ENCODE assay signal across 14 cellular contexts in the genomic region with DNA sequence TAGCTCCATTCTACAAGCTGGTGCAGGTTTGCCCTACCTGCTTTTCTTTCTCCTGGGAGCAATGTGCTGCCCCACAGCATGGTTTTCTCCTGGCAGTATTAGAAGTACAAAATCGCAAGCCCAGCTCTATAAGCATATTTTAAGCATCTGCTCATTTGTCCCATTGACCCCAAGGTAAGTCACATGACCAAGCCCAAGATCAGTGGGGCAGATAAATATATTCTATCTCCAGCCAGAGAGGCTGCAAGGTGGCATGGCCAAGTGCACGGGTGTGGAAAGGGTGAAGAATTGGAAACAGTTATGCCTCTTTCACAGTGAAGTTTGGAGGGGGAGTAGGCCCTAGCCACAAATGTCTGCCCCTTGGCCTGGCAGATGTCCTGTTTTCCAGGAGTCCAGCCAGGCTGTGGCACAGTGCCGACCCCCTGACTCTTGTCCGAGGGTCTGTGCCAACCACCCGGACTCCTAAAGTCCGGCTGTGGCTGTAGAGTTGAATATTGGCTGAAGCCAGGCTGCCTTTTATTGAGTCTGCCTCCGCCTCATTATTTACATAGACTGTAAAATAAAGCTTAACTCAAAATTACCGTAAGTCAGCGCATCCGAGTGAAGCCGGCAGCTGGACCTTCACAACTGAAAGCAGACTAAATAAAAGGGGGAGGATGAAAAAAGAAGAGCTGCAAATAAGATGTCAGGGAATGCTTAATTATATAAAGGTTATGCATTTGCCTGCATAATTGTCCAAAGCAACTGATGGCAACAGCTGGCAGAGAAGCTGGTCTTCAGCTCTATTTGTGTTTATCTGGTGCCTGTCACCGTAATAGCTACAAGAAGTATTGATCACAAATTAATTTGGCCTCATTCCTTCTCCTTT.
DNase-seq lines count a peak whose midpoint lies in the region; ATAC-seq and TF ChIP-seq lines count a peak whose summit lies in the region.
"Had no signal": no experiment of that assay in that cellular context is flagged by ENCODE, and none has a peak within 500 bp of the region (broad histone marks: within the 10 kb centered on the region; RNA-seq: fewer than 3 reads in every experiment).

No MANE protein-coding gene starts in this region.

- H3K4me3 Mint-ChIP-seq in mesothelial cell of epicardium = no peak overlapping the region
- H3K4me3 Mint-ChIP-seq: activated T-helper 1 cell treated with anti-CD3 and anti-CD28 coated beads, Interleukin-12 subunit alpha, Interleukin-12 subunit beta, Interleukin-2, Interleukin-4 antibody, amounts not matched to agents 30 ng/mL and 10 ng/mL and 1 ng/mL, durations not matched to agents 14 hours and 24 hours and 36 hours; CD8-positive, alpha-beta T cell had no signal

- peaks cover 24% of the 10 kb centered on the region for H3K4me1 ChIP-seq in skeletal muscle satellite cell (ENCODE audit: control insufficient read depth, insufficient read depth, low read length)

- DNase-seq in NCI-H146 treated with DMSO at 0.1 percent for 48 hours (lab: John Stamatoyannopoulos, UW; ENCODE audit: unreplicated experiment) (peak; percentile 37), kidney tubule cell (ENCODE audit: low spot score) (peak; percentile 47), RKO (ENCODE audit: low spot score) (no peak), Kasumi-1 (lab: John Stamatoyannopoulos, UW) (no peak), mesothelial cell of epicardium (ENCODE audit: low spot score in 2 of 2, unreplicated experiment in 2 of 2) (no peak)
- DNase-seq: activated CD4-positive, alpha-beta T cell treated with anti-CD3 and anti-CD28 coated beads, Interleukin-2, amount 50 U/mL, for 48 hours; CD8-positive, alpha-beta T cell; islet precursor cell; NCI-H82 had no signal

- no peaks in the 10 kb centered on the region for H3K9me3 Mint-ChIP-seq in mesothelial cell of epicardium
- H3K9me3 Mint-ChIP-seq: activated T-helper 1 cell treated with anti-CD3 and anti-CD28 coated beads, Interleukin-12 subunit alpha, Interleukin-12 subunit beta, Interleukin-2, Interleukin-4 antibody, amounts not matched to agents 30 ng/mL and 10 ng/mL and 1 ng/mL, durations not matched to agents 14 hours and 24 hours and 36 hours; CD8-positive, alpha-beta T cell had no signal

- H3K27me3 ChIP-seq in skeletal muscle satellite cell (ENCODE audit: control insufficient read depth, insufficient read depth, low read length) = no peaks in the 10 kb centered on the region
- H3K27me3 ChIP-seq: foreskin keratinocyte had no signal

- no peak overlapping the region for H3K27ac Mint-ChIP-seq in mesothelial cell of epicardium
- H3K27ac Mint-ChIP-seq: activated T-helper 1 cell treated with anti-CD3 and anti-CD28 coated beads, Interleukin-12 subunit alpha, Interleukin-12 subunit beta, Interleukin-2, Interleukin-4 antibody, amounts not matched to agents 30 ng/mL and 10 ng/mL and 1 ng/mL, durations not matched to agents 14 hours and 24 hours and 36 hours; CD8-positive, alpha-beta T cell had no signal

- no peaks in the 10 kb centered on the region for H3K36me3 ChIP-seq in skeletal muscle satellite cell (ENCODE audit: insufficient read depth, low read length)

- no peak for TF ChIP-seq CTCF in mesothelial cell of epicardium (IDR thresholded peaks at IDR 0.05; ENCODE audit: unreplicated experiment)

- H3K9me3 ChIP-seq in skeletal muscle satellite cell (replicated peaks; ENCODE audit: low read length) = no peaks in the 10 kb centered on the region

- peaks cover 28% of the 10 kb centered on the region for H3K4me1 Mint-ChIP-seq in mesothelial cell of epicardium

- no peak overlapping the region for H3K9ac ChIP-seq in skeletal muscle satellite cell (ENCODE audit: low read depth, low read length)

- H3K27me3 Mint-ChIP-seq in mesothelial cell of epicardium (ENCODE audit: low read depth) = no peaks in the 10 kb centered on the region

- peak overlapping the region; percentile 54 for H3K4me2 ChIP-seq in skeletal muscle satellite cell (ENCODE audit: low read length)
- H3K4me2 ChIP-seq: smooth muscle cell had no signal

- ATAC-seq in SK-N-SH treated with all-trans-retinoic acid at 6 μM for 48 hours = peak; percentile 33; the same call in 1 of the 3 replicates
- ATAC-seq: CD8-positive, alpha-beta T cell had no signal

- peaks cover 3% of the 10 kb centered on the region for H3K36me3 Mint-ChIP-seq in mesothelial cell of epicardium
- H3K36me3 Mint-ChIP-seq: CD8-positive, alpha-beta T cell had no signal

- no peak overlapping the region for H3K4me3 ChIP-seq in skeletal muscle satellite cell (ENCODE audit: low read length)
- H3K4me3 ChIP-seq: smooth muscle cell had no signal

TF ChIP-seq in SK-N-SH treated with all-trans-retinoic acid at 6 μM for 48 hours, 23 proteins besides CTCF, POLR2A, EP300 and RAD21:
- TF ChIP-seq, protein P1, sequence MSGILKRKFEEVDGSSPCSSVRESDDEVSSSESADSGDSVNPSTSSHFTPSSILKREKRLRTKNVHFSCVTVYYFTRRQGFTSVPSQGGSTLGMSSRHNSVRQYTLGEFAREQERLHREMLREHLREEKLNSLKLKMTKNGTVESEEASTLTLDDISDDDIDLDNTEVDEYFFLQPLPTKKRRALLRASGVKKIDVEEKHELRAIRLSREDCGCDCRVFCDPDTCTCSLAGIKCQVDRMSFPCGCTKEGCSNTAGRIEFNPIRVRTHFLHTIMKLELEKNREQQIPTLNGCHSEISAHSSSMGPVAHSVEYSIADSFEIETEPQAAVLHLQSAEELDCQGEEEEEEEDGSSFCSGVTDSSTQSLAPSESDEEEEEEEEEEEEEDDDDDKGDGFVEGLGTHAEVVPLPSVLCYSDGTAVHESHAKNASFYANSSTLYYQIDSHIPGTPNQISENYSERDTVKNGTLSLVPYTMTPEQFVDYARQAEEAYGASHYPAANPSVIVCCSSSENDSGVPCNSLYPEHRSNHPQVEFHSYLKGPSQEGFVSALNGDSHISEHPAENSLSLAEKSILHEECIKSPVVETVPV (CRISPR knock-in tag; IDR thresholded peaks at IDR 0.05) = no peak
- TF ChIP-seq PPARA (CRISPR knock-in tag; IDR thresholded peaks at IDR 0.05; ENCODE audit: borderline replicate concordance) (no peak), ZNF565 (CRISPR knock-in tag; conservative IDR thresholded peaks at IDR 0.05; ENCODE audit: low read depth) (no peak), ISL1 (CRISPR knock-in tag; IDR thresholded peaks at IDR 0.05) (no peak), ZFP30 (CRISPR knock-in tag; IDR thresholded peaks at IDR 0.05) (no peak), BACH2 (CRISPR knock-in tag; IDR thresholded peaks at IDR 0.05; ENCODE audit: borderline replicate concordance) (no peak), GLIS3 (CRISPR knock-in tag; IDR thresholded peaks at IDR 0.05) (no peak)
- TF ChIP-seq, protein P2, sequence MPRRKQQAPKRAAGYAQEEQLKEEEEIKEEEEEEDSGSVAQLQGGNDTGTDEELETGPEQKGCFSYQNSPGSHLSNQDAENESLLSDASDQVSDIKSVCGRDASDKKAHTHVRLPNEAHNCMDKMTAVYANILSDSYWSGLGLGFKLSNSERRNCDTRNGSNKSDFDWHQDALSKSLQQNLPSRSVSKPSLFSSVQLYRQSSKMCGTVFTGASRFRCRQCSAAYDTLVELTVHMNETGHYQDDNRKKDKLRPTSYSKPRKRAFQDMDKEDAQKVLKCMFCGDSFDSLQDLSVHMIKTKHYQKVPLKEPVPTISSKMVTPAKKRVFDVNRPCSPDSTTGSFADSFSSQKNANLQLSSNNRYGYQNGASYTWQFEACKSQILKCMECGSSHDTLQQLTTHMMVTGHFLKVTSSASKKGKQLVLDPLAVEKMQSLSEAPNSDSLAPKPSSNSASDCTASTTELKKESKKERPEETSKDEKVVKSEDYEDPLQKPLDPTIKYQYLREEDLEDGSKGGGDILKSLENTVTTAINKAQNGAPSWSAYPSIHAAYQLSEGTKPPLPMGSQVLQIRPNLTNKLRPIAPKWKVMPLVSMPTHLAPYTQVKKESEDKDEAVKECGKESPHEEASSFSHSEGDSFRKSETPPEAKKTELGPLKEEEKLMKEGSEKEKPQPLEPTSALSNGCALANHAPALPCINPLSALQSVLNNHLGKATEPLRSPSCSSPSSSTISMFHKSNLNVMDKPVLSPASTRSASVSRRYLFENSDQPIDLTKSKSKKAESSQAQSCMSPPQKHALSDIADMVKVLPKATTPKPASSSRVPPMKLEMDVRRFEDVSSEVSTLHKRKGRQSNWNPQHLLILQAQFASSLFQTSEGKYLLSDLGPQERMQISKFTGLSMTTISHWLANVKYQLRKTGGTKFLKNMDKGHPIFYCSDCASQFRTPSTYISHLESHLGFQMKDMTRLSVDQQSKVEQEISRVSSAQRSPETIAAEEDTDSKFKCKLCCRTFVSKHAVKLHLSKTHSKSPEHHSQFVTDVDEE (CRISPR knock-in tag; IDR thresholded peaks at IDR 0.05) = no peak
- TF ChIP-seq, protein P3, sequence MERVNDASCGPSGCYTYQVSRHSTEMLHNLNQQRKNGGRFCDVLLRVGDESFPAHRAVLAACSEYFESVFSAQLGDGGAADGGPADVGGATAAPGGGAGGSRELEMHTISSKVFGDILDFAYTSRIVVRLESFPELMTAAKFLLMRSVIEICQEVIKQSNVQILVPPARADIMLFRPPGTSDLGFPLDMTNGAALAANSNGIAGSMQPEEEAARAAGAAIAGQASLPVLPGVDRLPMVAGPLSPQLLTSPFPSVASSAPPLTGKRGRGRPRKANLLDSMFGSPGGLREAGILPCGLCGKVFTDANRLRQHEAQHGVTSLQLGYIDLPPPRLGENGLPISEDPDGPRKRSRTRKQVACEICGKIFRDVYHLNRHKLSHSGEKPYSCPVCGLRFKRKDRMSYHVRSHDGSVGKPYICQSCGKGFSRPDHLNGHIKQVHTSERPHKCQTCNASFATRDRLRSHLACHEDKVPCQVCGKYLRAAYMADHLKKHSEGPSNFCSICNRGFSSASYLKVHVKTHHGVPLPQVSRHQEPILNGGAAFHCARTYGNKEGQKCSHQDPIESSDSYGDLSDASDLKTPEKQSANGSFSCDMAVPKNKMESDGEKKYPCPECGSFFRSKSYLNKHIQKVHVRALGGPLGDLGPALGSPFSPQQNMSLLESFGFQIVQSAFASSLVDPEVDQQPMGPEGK (CRISPR knock-in tag; IDR thresholded peaks at IDR 0.05; ENCODE audit: borderline replicate concordance) = no peak
- TF ChIP-seq, protein P4, sequence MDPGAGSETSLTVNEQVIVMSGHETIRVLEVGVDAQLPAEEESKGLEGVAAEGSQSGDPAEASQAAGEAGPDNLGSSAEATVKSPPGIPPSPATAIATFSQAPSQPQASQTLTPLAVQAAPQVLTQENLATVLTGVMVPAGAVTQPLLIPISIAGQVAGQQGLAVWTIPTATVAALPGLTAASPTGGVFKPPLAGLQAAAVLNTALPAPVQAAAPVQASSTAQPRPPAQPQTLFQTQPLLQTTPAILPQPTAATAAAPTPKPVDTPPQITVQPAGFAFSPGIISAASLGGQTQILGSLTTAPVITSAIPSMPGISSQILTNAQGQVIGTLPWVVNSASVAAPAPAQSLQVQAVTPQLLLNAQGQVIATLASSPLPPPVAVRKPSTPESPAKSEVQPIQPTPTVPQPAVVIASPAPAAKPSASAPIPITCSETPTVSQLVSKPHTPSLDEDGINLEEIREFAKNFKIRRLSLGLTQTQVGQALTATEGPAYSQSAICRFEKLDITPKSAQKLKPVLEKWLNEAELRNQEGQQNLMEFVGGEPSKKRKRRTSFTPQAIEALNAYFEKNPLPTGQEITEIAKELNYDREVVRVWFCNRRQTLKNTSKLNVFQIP (CRISPR knock-in tag; IDR thresholded peaks at IDR 0.05; ENCODE audit: borderline replicate concordance, low read depth) = no peak
TF ChIP-seq in SK-N-SH treated with all-trans-retinoic acid at 6 μM for 48 hours: peak in this region for 0.

Comparison
In these comparisons a context has a peak if more than half of its experiments do, and no peak if none do; other contexts are left out.
1. DNase-seq: peak in NCI-H146 treated with DMSO at 0.1 percent for 48 hours (single experiment) and kidney tubule cell (single experiment); none in RKO (single experiment), Kasumi-1 (0 of 2) and mesothelial cell of epicardium (0 of 2).